ENCODE assay signal across 1 cellular context in the genomic region with DNA sequence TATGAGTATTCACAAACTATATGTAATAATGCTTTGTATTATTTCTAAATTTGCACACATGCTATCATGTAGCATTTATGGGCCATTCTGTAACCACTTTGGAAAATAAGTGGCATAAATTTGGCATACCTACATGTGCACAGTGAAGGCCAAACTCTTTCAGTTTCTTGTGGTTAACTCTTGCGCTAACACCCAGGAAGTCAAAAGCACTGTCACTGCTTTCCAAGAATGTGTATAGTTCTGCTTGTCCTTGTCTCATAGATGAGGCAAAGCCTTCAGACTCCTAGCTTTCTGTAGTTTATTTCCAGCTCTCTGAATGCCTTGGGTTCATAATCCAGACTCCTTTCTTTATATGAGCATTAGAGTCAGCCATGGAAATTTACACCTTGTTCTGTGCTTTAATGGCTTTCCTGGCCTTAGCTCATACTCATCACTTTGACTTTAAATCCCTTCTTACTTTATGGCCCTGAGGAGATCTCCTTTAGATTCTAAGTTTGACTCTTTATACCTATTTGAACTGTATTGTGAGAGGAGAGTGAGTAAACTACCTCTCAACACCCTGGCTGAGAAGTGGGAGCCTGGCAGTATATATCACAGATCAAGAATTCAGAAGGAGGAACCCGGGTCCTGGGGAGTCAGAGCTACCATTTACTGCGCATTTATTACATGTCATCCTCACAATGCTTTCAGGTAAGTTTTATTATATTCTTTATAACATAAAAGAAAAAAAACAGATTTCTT.
TF ChIP-seq lines count a peak whose summit lies in the region.

No MANE protein-coding gene starts in this region.

TF ChIP-seq in HepG2, 621 proteins besides CTCF, POLR2A, EP300 and RAD21:
- no peak for TF ChIP-seq CC2D1A (CRISPR knock-in tag; IDR thresholded peaks at IDR 0.05)
- no peak for TF ChIP-seq ZNF703 (CRISPR knock-in tag; IDR thresholded peaks at IDR 0.05; ENCODE audit: borderline replicate concordance)
- no peak for TF ChIP-seq KMT2A (CRISPR knock-in tag; IDR thresholded peaks at IDR 0.05)
- TF ChIP-seq, protein P1, sequence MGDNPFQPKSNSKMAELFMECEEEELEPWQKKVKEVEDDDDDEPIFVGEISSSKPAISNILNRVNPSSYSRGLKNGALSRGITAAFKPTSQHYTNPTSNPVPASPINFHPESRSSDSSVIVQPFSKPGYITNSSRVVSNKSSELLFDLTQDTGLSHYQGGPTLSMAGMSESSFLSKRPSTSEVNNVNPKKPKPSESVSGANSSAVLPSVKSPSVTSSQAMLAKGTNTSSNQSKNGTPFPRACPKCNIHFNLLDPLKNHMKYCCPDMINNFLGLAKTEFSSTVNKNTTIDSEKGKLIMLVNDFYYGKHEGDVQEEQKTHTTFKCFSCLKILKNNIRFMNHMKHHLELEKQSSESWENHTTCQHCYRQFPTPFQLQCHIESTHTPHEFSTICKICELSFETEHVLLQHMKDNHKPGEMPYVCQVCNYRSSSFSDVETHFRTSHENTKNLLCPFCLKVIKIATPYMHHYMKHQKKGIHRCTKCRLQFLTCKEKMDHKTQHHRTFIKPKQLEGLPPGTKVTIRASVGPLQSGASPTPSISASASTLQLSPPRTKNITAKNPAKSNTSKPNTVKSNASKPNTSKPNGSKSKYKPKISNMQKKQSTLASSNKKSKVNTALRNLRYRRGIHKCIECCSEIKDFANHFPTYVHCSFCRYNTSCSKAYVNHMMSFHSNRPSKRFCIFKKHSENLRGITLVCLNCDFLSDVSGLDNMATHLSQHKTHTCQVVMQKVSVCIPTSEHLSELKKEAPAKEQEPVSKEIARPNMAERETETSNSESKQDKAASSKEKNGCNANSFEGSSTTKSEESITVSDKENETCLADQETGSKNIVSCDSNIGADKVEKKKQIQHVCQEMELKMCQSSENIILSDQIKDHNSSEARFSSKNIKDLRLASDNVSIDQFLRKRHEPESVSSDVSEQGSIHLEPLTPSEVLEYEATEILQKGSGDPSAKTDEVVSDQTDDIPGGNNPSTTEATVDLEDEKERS (CRISPR knock-in tag; IDR thresholded peaks at IDR 0.05): 0 out of 2 replicates have a peak, but pooled peaks have one; percentile 22
- TF ChIP-seq ZNF20 (CRISPR knock-in tag; IDR thresholded peaks at IDR 0.05): no peak
- peak; percentile 84 for TF ChIP-seq BCL6 (CRISPR knock-in tag; IDR thresholded peaks at IDR 0.05)
- TF ChIP-seq, protein P2, sequence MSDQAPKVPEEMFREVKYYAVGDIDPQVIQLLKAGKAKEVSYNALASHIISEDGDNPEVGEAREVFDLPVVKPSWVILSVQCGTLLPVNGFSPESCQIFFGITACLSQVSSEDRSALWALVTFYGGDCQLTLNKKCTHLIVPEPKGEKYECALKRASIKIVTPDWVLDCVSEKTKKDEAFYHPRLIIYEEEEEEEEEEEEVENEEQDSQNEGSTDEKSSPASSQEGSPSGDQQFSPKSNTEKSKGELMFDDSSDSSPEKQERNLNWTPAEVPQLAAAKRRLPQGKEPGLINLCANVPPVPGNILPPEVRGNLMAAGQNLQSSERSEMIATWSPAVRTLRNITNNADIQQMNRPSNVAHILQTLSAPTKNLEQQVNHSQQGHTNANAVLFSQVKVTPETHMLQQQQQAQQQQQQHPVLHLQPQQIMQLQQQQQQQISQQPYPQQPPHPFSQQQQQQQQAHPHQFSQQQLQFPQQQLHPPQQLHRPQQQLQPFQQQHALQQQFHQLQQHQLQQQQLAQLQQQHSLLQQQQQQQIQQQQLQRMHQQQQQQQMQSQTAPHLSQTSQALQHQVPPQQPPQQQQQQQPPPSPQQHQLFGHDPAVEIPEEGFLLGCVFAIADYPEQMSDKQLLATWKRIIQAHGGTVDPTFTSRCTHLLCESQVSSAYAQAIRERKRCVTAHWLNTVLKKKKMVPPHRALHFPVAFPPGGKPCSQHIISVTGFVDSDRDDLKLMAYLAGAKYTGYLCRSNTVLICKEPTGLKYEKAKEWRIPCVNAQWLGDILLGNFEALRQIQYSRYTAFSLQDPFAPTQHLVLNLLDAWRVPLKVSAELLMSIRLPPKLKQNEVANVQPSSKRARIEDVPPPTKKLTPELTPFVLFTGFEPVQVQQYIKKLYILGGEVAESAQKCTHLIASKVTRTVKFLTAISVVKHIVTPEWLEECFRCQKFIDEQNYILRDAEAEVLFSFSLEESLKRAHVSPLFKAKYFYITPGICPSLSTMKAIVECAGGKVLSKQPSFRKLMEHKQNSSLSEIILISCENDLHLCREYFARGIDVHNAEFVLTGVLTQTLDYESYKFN (CRISPR knock-in tag; conservative IDR thresholded peaks at IDR 0.05): 0 out of 2 replicates have a peak, but pooled peaks have one; percentile 1
